1 cellular context compared by ENCODE assay signal in genomic region chr13:51589793-51590192, GRCh38.
TF ChIP-seq lines count a peak whose summit lies in the region.

No MANE protein-coding gene starts in this region.

TF ChIP-seq in GM23338, 12 proteins besides CTCF, POLR2A, EP300 and RAD21 (continued from another document):
- TF ChIP-seq ZNF462 (CRISPR knock-in tag; IDR thresholded peaks at IDR 0.05) (no peak), EZH2 (IDR thresholded peaks at IDR 0.05; ENCODE audit: low read depth, unreplicated experiment) (no peak), REST (IDR thresholded peaks at IDR 0.05; ENCODE audit: unreplicated experiment) (no peak), NANOG (IDR thresholded peaks at IDR 0.05; ENCODE audit: borderline replicate concordance) (no peak), STAT1 (IDR thresholded peaks at IDR 0.05; ENCODE audit: unreplicated experiment) (no peak), JUNB (IDR thresholded peaks at IDR 0.05; ENCODE audit: unreplicated experiment) (no peak), ZNF114 (CRISPR knock-in tag; IDR thresholded peaks at IDR 0.05) (no peak)
